In the genomic region with DNA sequence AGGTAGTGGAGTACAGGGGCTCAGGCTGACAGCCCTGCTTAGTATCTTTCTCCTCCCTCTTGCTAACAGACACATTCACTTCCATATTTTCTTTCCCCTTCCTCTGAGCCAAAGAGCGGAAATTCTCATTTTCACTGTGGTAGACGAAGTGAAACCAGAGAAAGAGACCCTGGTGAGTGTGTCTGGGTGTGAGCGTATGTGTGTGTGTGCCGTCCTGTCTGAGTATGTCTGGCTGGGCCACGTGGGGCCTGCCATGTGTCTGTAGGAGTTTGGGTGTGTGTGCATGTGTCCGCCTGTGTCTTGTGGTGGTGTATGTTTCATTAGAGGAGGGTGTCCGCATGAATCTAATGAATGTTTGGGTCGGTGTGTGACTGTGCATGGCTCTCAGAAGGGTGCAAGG, we compare ENCODE assay signal across 10 cellular contexts. TPM values are rescaled to one million over a fixed set of nuclear protein-coding genes. Genes with fewer than 3 reads are reported as not detected.
DNase-seq lines count a peak whose midpoint lies in the region; ATAC-seq and TF ChIP-seq lines count a peak whose summit lies in the region.
"Had no signal": no experiment of that assay in that cellular context is flagged by ENCODE, and none has a peak within 500 bp of the region (broad histone marks: within the 10 kb centered on the region; RNA-seq: fewer than 3 reads in every experiment).

No MANE protein-coding gene starts in this region.

- no peaks in the 10 kb centered on the region for H3K36me3 ChIP-seq in prostate gland

- in situ Hi-C loops in GM13976 (cut with MboI; ENCODE audit: low sequenced_read_pairs, unreplicated experiment), result no loop called here

- no peak for TF ChIP-seq CTCF in GM13976 (IDR thresholded peaks at IDR 0.05; ENCODE audit: borderline replicate concordance, control extremely low read depth, extremely low read depth, insufficient read depth, missing control alignments)
- no peak for TF ChIP-seq CTCF in prostate gland (IDR thresholded peaks at IDR 0.05)

- H3K4me3 ChIP-seq in prostate gland, result no peak overlapping the region

- WGBS in prostate gland, result 70% methylated on average over 8 of the region's 8 CpGs

- ATAC-seq in HG03439 (IDR thresholded peaks at IDR 0.05; ENCODE audit: unreplicated experiment), result no peak

- intact Hi-C loops in prostate gland (cut with DNase I), result no loop called here

- no peaks in the 10 kb centered on the region for H3K4me1 ChIP-seq in prostate gland (replicated peaks)

- H3K9me3 ChIP-seq in prostate gland, result no peaks in the 10 kb centered on the region

- H3K27ac ChIP-seq in prostate gland, result no peak overlapping the region

- DNase-seq in GM13976 (ENCODE audit: low spot score), result peak; percentile 75
- DNase-seq in NOMO-1 treated with dmso at 0.1 percent for 144 hours (lab: John Stamatoyannopoulos, UW; ENCODE audit: unreplicated experiment), result peak; percentile 87
- peak; percentile 62 for DNase-seq in germinal center (ENCODE audit: low spot score)
- DNase-seq in putamen (ENCODE audit: low spot score), result peak; percentile 39
- DNase-seq in prostate gland (ENCODE audit: low spot score), result no peak
- no peak for DNase-seq in NCI-H82 treated with DMSO at 0.1 percent for 48 hours (lab: John Stamatoyannopoulos, UW; ENCODE audit: unreplicated experiment)
- DNase-seq in NCI-H2171 treated with DMSO at 0.1 percent for 48 hours (lab: John Stamatoyannopoulos, UW), result no peak
- DNase-seq: central memory CD4-positive, alpha-beta T cell; GF-D8 had no signal

- H3K27me3 ChIP-seq in prostate gland (replicated peaks; ENCODE audit: insufficient read depth), result no peaks in the 10 kb centered on the region

- no peak for TF ChIP-seq POLR2A in prostate gland (IDR thresholded peaks at IDR 0.05)

RNA-seq across cellular contexts. Expression of gene COL8A2, which starts 1.7 kb away (rescaled TPM):
- total RNA-seq in prostate gland, result 10 to 100 TPM in 1 of 2 donors, 1 to 10 TPM in 1; 7.9 to 10.7 TPM

RNA-seq across cellular contexts. Expression of gene TRAPPC3, which starts 25.9 kb away (rescaled TPM):
- 10 to 100 TPM; 90.0 to 92.5 TPM for total RNA-seq in prostate gland

RNA-seq across cellular contexts. Expression of gene MAP7D1, which starts 32.6 kb away (rescaled TPM):
- 100 to 1,000 TPM in 1 of 2 donors, 10 to 100 TPM in 1; 97.3 to 132 TPM for total RNA-seq in prostate gland

RNA-seq across cellular contexts. Expression of gene ADPRS, which starts 34.7 kb away (rescaled TPM):
- total RNA-seq in prostate gland, result 10 to 100 TPM; 50.7 to 70.0 TPM

RNA-seq across cellular contexts. Expression of gene TEKT2, which starts 39.5 kb away (rescaled TPM):
- 1 to 10 TPM in 1 of 2 donors, under 1 TPM in 1; 0.77 to 6.0 TPM for total RNA-seq in prostate gland

Comparison
In these comparisons a context has a peak if more than half of its experiments do, and no peak if none do; other contexts are left out.
1. DNase-seq: peak in GM13976 (single experiment), NOMO-1 treated with dmso at 0.1 percent for 144 hours (single experiment), germinal center (single experiment) and putamen (single experiment); none in prostate gland (single experiment), NCI-H82 treated with DMSO at 0.1 percent for 48 hours (single experiment) and NCI-H2171 treated with DMSO at 0.1 percent for 48 hours (single experiment).